Comparison of ENCODE assay signal across 25 cellular contexts in the genomic region with DNA sequence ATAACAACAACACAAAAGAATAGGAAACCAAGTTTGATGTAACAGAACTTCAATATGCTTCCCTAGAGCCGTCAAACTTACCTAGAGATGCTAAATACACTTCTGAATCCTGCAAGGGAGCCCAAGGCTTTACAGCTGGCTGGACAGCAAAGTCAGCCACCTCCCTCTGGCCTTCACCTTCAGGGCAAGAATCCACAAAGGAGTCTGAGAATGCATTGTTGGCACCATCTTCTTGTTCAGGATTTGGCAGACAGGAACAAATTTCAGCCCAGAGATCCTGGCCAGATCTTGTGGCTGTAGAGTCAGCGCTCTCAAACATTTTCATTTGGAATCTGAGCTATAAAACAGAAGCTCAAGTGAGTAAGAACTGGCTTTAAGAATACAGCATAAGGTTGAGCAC. TPM values are rescaled to one million over a fixed set of nuclear protein-coding genes. Genes with fewer than 3 reads are reported as not detected.
DNase-seq lines count a peak whose midpoint lies in the region; ATAC-seq and TF ChIP-seq lines count a peak whose summit lies in the region.
"Had no signal": no experiment of that assay in that cellular context is flagged by ENCODE, and none has a peak within 500 bp of the region (broad histone marks: within the 10 kb centered on the region; RNA-seq: fewer than 3 reads in every experiment).

No MANE protein-coding gene starts in this region.

- WGBS in mesendoderm (ENCODE audit: extremely low coverage, insufficient coverage, low lambda C conversion rate): no CpG with 5 or more reads among the region's 2 CpGs

- DNase-seq in CD4-positive, CD25-positive, alpha-beta regulatory T cell: no peak
- no peak for DNase-seq in CD8-positive, alpha-beta memory T cell
- DNase-seq in astrocyte of the hippocampus (ENCODE audit: low read depth, low spot score): peak; percentile 43
- DNase-seq in nephron progenitor cell: no peak
- DNase-seq in NCI-H82 treated with DMSO at 0.1 percent for 48 hours (lab: John Stamatoyannopoulos, UW; ENCODE audit: unreplicated experiment): no peak
- no peak for DNase-seq in mesendoderm
- DNase-seq: activated CD4-positive, alpha-beta T cell treated with anti-CD3 and anti-CD28 coated beads, Interleukin-2, amount 50 U/mL, for 4 hours; activated naive CD8-positive, alpha-beta T cell treated with anti-CD3 and anti-CD28 coated beads, Interleukin-2, amount 10 ng/mL, durations not matched to agents 7 days and 5 days; dorsolateral prefrontal cortex; Kasumi-1; left lung; NCI-H1694 treated with DMSO at 0.1 percent for 48 hours; NCI-H524 treated with DMSO at 0.1 percent for 48 hours; Peyer's patch; SIG-M5; sigmoid colon; stimulated activated CD4-positive, alpha-beta T cell treated with anti-CD3 and anti-CD28 coated beads, Interleukin-15, amount 100 ng/mL, for 24 hours; stimulated activated naive CD4-positive, alpha-beta T cell treated with Interleukin-2 at 50 U/mL for 16 hours; T-helper 9 cell; uterus had no signal

- no peak overlapping the region for H2BK120ac ChIP-seq in mesendoderm (ENCODE audit: low read depth, low read length)

- no peaks in the 10 kb centered on the region for H3K27me3 ChIP-seq in CD4-positive, CD25-positive, alpha-beta regulatory T cell (ENCODE audit: control insufficient read depth, insufficient read depth, low read length)
- H3K27me3 ChIP-seq in CD8-positive, alpha-beta memory T cell (ENCODE audit: insufficient read depth, low read length, poor library complexity, severe bottlenecking): no peaks in the 10 kb centered on the region
- H3K27me3 ChIP-seq in mesendoderm (ENCODE audit: insufficient read depth, low read length, poor library complexity): no peaks in the 10 kb centered on the region
- H3K27me3 ChIP-seq: dorsolateral prefrontal cortex, left lung, Peyer's patch, sigmoid colon, uterus had no signal

- no peak overlapping the region for H3K18ac ChIP-seq in mesendoderm (ENCODE audit: low read length)

- H3K79me1 ChIP-seq in mesendoderm (ENCODE audit: low read length): peaks cover 2% of the 10 kb centered on the region

- H2AK5ac ChIP-seq in mesendoderm (ENCODE audit: low read length): no peak overlapping the region

- no peaks in the 10 kb centered on the region for H3K79me2 ChIP-seq in mesendoderm (ENCODE audit: control insufficient read depth, insufficient read depth, low read length)

- peak overlapping the region; percentile 22 to 87 (median 67) for H3K4me3 Mint-ChIP-seq in CD4-positive, CD25-positive, alpha-beta regulatory T cell
- H3K4me3 Mint-ChIP-seq in CD8-positive, alpha-beta memory T cell: peak overlapping the region in 6 of 7 donors; percentile 5 to 83 (median 42)
- H3K4me3 Mint-ChIP-seq in nephron progenitor cell: peak overlapping the region; percentile 30

- H3K9me3 Mint-ChIP-seq in CD4-positive, CD25-positive, alpha-beta regulatory T cell: no peaks in the 10 kb centered on the region
- no peaks in the 10 kb centered on the region for H3K9me3 Mint-ChIP-seq in CD8-positive, alpha-beta memory T cell
- no peaks in the 10 kb centered on the region for H3K9me3 Mint-ChIP-seq in nephron progenitor cell
- H3K9me3 Mint-ChIP-seq: activated naive CD8-positive, alpha-beta T cell treated with anti-CD3 and anti-CD28 coated beads, Interleukin-2, amount 10 ng/mL, durations not matched to agents 7 days and 5 days; WTC11 had no signal

- H4K5ac ChIP-seq in mesendoderm (ENCODE audit: low read length): no peak overlapping the region

- peaks cover 7% of the 10 kb centered on the region for H3K36me3 Mint-ChIP-seq in CD4-positive, CD25-positive, alpha-beta regulatory T cell
- peaks cover 0 to 46% (median 16%) of the 10 kb centered on the region in 3 donors for H3K36me3 Mint-ChIP-seq in CD8-positive, alpha-beta memory T cell
- H3K36me3 Mint-ChIP-seq in nephron progenitor cell (ENCODE audit: low read depth): peaks cover 33% of the 10 kb centered on the region
- H3K36me3 Mint-ChIP-seq: WTC11 had no signal

- H3K9me3 ChIP-seq in CD4-positive, CD25-positive, alpha-beta regulatory T cell (ENCODE audit: control insufficient read depth in 2 of 2, low read length in 2 of 2): no peaks in the 10 kb centered on the region
- no peaks in the 10 kb centered on the region for H3K9me3 ChIP-seq in CD8-positive, alpha-beta memory T cell (ENCODE audit: low read length)
- H3K9me3 ChIP-seq: left lung, neutrophil, Peyer's patch, prostate gland, sigmoid colon, thoracic aorta, uterus had no signal

- peaks cover 11% of the 10 kb centered on the region for H3K27me3 Mint-ChIP-seq in CD4-positive, CD25-positive, alpha-beta regulatory T cell
- H3K27me3 Mint-ChIP-seq in CD8-positive, alpha-beta memory T cell: peaks cover 0 to 5% of the 10 kb centered on the region in 2 donors
- H3K27me3 Mint-ChIP-seq in nephron progenitor cell (ENCODE audit: low read depth, poor library complexity): peaks cover 8% of the 10 kb centered on the region

- H4K8ac ChIP-seq in mesendoderm (ENCODE audit: low read depth, low read length): no peak overlapping the region

- TF ChIP-seq CTCF in nephron progenitor cell (IDR thresholded peaks at IDR 0.05): no peak

- H2BK5ac ChIP-seq in mesendoderm (ENCODE audit: low read length): no peak overlapping the region

- H3K4me2 ChIP-seq in mesendoderm (ENCODE audit: low read length): no peak overlapping the region

- no peak overlapping the region for H3K9ac ChIP-seq in mesendoderm (ENCODE audit: low read length)

- H3K23ac ChIP-seq in mesendoderm (ENCODE audit: low read length): no peak overlapping the region

- POLR2A ChIA-PET in CD8-positive, alpha-beta memory T cell (lab: Charles Lee): no interaction called here

- H3K56ac ChIP-seq in mesendoderm (ENCODE audit: low read length): no peak overlapping the region

- ATAC-seq in CD4-positive, CD25-positive, alpha-beta regulatory T cell (ENCODE audit: low read depth in 2 of 2): no peak
- no peak for ATAC-seq in HG03457 (IDR thresholded peaks at IDR 0.05; ENCODE audit: unreplicated experiment)
- ATAC-seq: left lung, WTC11 had no signal

- H3K4me3 ChIP-seq in CD4-positive, CD25-positive, alpha-beta regulatory T cell (ENCODE audit: low read depth, low read length): no peak overlapping the region
- H3K4me3 ChIP-seq in CD8-positive, alpha-beta memory T cell (ENCODE audit: low read length): no peak overlapping the region
- no peak overlapping the region for H3K4me3 ChIP-seq in mesendoderm (ENCODE audit: low read length)
- H3K4me3 ChIP-seq: left lung, Peyer's patch, prostate gland, sigmoid colon, thoracic aorta, uterus had no signal

- H3K4me1 Mint-ChIP-seq in CD4-positive, CD25-positive, alpha-beta regulatory T cell: peaks cover 21 to 67% (median 44%) of the 10 kb centered on the region in 4 donors
- H3K4me1 Mint-ChIP-seq in CD8-positive, alpha-beta memory T cell: peaks cover 26 to 76% (median 75%) of the 10 kb centered on the region in 3 donors
- peaks cover 47% of the 10 kb centered on the region for H3K4me1 Mint-ChIP-seq in nephron progenitor cell

- peak overlapping the region in 1 of 3 donors; percentile 54 for H3K27ac Mint-ChIP-seq in CD4-positive, CD25-positive, alpha-beta regulatory T cell
- H3K27ac Mint-ChIP-seq in CD8-positive, alpha-beta memory T cell: peak overlapping the region in 5 of 8 donors; percentile 38 to 89 (median 54)
- no peak overlapping the region for H3K27ac Mint-ChIP-seq in nephron progenitor cell
- H3K27ac Mint-ChIP-seq: activated naive CD8-positive, alpha-beta T cell treated with anti-CD3 and anti-CD28 coated beads, Interleukin-2, amount 10 ng/mL, durations not matched to agents 7 days and 5 days; WTC11 had no signal

- H3K27ac ChIP-seq in CD4-positive, CD25-positive, alpha-beta regulatory T cell (ENCODE audit: insufficient read depth, low read length, poor library complexity, severe bottlenecking): no peak overlapping the region
- H3K27ac ChIP-seq in CD8-positive, alpha-beta memory T cell (ENCODE audit: low read depth, low read length): no peak overlapping the region
- H3K27ac ChIP-seq in mesendoderm (ENCODE audit: low read depth, low read length): no peak overlapping the region
- H3K27ac ChIP-seq: dorsolateral prefrontal cortex, left lung, neutrophil, Peyer's patch, prostate gland, thoracic aorta, uterus had no signal

- H2BK15ac ChIP-seq in mesendoderm (replicated peaks; ENCODE audit: low read depth): no peak overlapping the region

- H3K4ac ChIP-seq in mesendoderm (ENCODE audit: low read depth, low read length): no peak overlapping the region

- CTCF ChIA-PET in CD8-positive, alpha-beta memory T cell (lab: Charles Lee): no interaction called here

- H3K36me3 ChIP-seq in CD4-positive, CD25-positive, alpha-beta regulatory T cell (ENCODE audit: control insufficient read depth, insufficient read depth, low read length): no peaks in the 10 kb centered on the region
- no peaks in the 10 kb centered on the region for H3K36me3 ChIP-seq in CD8-positive, alpha-beta memory T cell (ENCODE audit: insufficient read depth, low read length)
- H3K36me3 ChIP-seq in mesendoderm (ENCODE audit: control insufficient read depth, insufficient read depth, low read length): no peaks in the 10 kb centered on the region
- H3K36me3 ChIP-seq: prostate gland, uterus had no signal

- peaks cover 32% of the 10 kb centered on the region for H3K4me1 ChIP-seq in CD4-positive, CD25-positive, alpha-beta regulatory T cell (ENCODE audit: control insufficient read depth, insufficient read depth, low read length, poor library complexity, severe bottlenecking)
- H3K4me1 ChIP-seq in CD8-positive, alpha-beta memory T cell (ENCODE audit: insufficient read depth, low read length): peaks cover 14% of the 10 kb centered on the region
- H3K4me1 ChIP-seq in mesendoderm (ENCODE audit: control insufficient read depth, low read depth, low read length): peaks cover 4% of the 10 kb centered on the region
- H3K4me1 ChIP-seq: uterus had no signal

RNA-seq across cellular contexts. Expression of a gene that starts 2.2 kb away (rescaled TPM):
- total RNA-seq in CD4-positive, CD25-positive, alpha-beta regulatory T cell: 30.6 TPM
- polyA plus RNA-seq in CD4-positive, CD25-positive, alpha-beta regulatory T cell: 10 to 100 TPM; 49.7 to 57.2 (median 53.9) TPM
- 10 to 100 TPM; 31.4 to 34.9 TPM for total RNA-seq in CD8-positive, alpha-beta memory T cell
- polyA plus RNA-seq in CD8-positive, alpha-beta memory T cell: 42.2 TPM
- 9.6 TPM for polyA plus RNA-seq in mesendoderm (2013, experiment 1 of 2)
- 8.9 TPM for polyA plus RNA-seq in mesendoderm (2013, experiment 2 of 2)

RNA-seq across cellular contexts. Expression of a gene that starts 6.4 kb away (rescaled TPM):
- total RNA-seq in CD4-positive, CD25-positive, alpha-beta regulatory T cell: 13.5 TPM
- polyA plus RNA-seq in CD4-positive, CD25-positive, alpha-beta regulatory T cell: 10 to 100 TPM; 21.2 to 27.7 (median 25.6) TPM
- total RNA-seq in CD8-positive, alpha-beta memory T cell: 10 to 100 TPM; 25.1 to 30.3 TPM
- 20.8 TPM for polyA plus RNA-seq in CD8-positive, alpha-beta memory T cell
- 14.7 TPM for polyA plus RNA-seq in mesendoderm (2013, experiment 1 of 2)
- polyA plus RNA-seq in mesendoderm (2013, experiment 2 of 2): 14.1 TPM

RNA-seq across cellular contexts. Expression of a gene that starts 31.4 kb away (rescaled TPM):
- 9.7 TPM for total RNA-seq in CD4-positive, CD25-positive, alpha-beta regulatory T cell
- polyA plus RNA-seq in CD4-positive, CD25-positive, alpha-beta regulatory T cell: 1 to 10 TPM in 2 of 4 donors, under 1 TPM in 2; 0.46 to 1.6 (median 1.2) TPM
- total RNA-seq in CD8-positive, alpha-beta memory T cell: 10 to 100 TPM; 19.2 to 19.5 TPM
- 0.03 TPM for polyA plus RNA-seq in CD8-positive, alpha-beta memory T cell
- polyA plus RNA-seq in mesendoderm (2013, experiment 1 of 2): 11.4 TPM
- 10.9 TPM for polyA plus RNA-seq in mesendoderm (2013, experiment 2 of 2)
